11 cellular contexts compared by ENCODE assay signal in the genomic region with DNA sequence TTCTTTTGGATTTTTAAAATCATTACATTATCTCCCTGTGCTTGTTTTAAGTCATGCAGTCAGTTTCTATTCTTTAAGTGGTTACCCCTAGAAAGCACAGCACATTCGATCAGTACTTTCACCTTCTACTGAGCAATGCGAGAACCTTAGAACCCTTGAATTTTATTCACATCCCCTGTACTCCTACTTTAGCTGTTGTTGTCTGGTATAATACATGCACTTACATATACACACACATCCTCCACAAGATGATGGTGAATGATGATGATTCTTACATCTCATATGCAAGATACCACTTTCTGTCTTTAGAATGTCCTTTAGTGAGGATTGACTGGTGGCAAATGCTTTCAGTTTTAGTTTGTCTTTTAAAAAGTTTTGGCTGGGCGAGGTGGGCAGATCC. TPM values are rescaled to one million over a fixed set of nuclear protein-coding genes. Genes with fewer than 3 reads are reported as not detected.
A peak's percentile ranks its signal among the peaks of the same experiment; 100 is the strongest.
DNase-seq lines count a peak whose midpoint lies in the region; ATAC-seq, FAIRE-seq and TF ChIP-seq lines count a peak whose summit lies in the region.
"Had no signal": no experiment of that assay in that cellular context is flagged by ENCODE, and none has a peak within 500 bp of the region (broad histone marks: within the 10 kb centered on the region; RNA-seq: fewer than 3 reads in every experiment).

No MANE protein-coding gene starts in this region.

- peaks cover 4% of the 10 kb centered on the region for H3K36me3 Mint-ChIP-seq in dendritic cell treated with granulocyte-macrophage colony-stimulating factor and Interleukin-4, amounts not matched to agents 40 ng/mL and 50 ng/mL, for 4 days (ENCODE audit: low read depth)

- H3K27ac Mint-ChIP-seq in dendritic cell treated with granulocyte-macrophage colony-stimulating factor and Interleukin-4, amounts not matched to agents 40 ng/mL and 50 ng/mL, for 4 days: peak overlapping the region; percentile 51

- no peaks in the 10 kb centered on the region for H3K9me3 Mint-ChIP-seq in dendritic cell treated with granulocyte-macrophage colony-stimulating factor and Interleukin-4, amounts not matched to agents 40 ng/mL and 50 ng/mL, for 4 days

- DNase-seq in RCC 7860 (ENCODE audit: low spot score): no peak
- DNase-seq in A172 (ENCODE audit: low spot score): no peak
- DNase-seq: adrenal gland; stimulated activated CD4-positive, alpha-beta T cell treated with anti-CD3 and anti-CD28 coated beads, Interleukin-1b, Interleukin-23, amount 100 ng/mL, for 48 hours had no signal

- no peak overlapping the region for H3K4me3 Mint-ChIP-seq in dendritic cell treated with granulocyte-macrophage colony-stimulating factor and Interleukin-4, amounts not matched to agents 40 ng/mL and 50 ng/mL, for 4 days

- H3K27me3 Mint-ChIP-seq in dendritic cell treated with granulocyte-macrophage colony-stimulating factor and Interleukin-4, amounts not matched to agents 40 ng/mL and 50 ng/mL, for 4 days: no peaks in the 10 kb centered on the region

- H3K4me1 Mint-ChIP-seq in dendritic cell treated with granulocyte-macrophage colony-stimulating factor and Interleukin-4, amounts not matched to agents 40 ng/mL and 50 ng/mL, for 4 days (ENCODE audit: low read depth): peaks cover 13% of the 10 kb centered on the region

- no peak for TF ChIP-seq POLR2A in GM18505 (IDR thresholded peaks at IDR 0.05; ENCODE audit: borderline replicate concordance, extremely low read depth, insufficient read depth, insufficient read length)

- FAIRE-seq in RCC 7860 (lab: Jason Lieb, UNC): no peak

- ATAC-seq in GM18505 (IDR thresholded peaks at IDR 0.05; ENCODE audit: unreplicated experiment) (peak; percentile 40), GM21381 (IDR thresholded peaks at IDR 0.05; ENCODE audit: unreplicated experiment) (peak; percentile 67), HG03342 (IDR thresholded peaks at IDR 0.05; ENCODE audit: unreplicated experiment) (peak; percentile 54), GM21515 (IDR thresholded peaks at IDR 0.05; ENCODE audit: unreplicated experiment) (no peak), HG02759 (IDR thresholded peaks at IDR 0.05; ENCODE audit: unreplicated experiment) (no peak)
- ATAC-seq: SK-N-SH treated with all-trans-retinoic acid at 6 μM for 48 hours had no signal

- intact Hi-C loops in dendritic cell treated with granulocyte-macrophage colony-stimulating factor and Interleukin-4, amounts not matched to agents 40 ng/mL and 50 ng/mL, for 4 days (cut with micrococcal nuclease): no loop called here

RNA-seq across cellular contexts. Expression of gene CDC40, which starts 5.7 kb away (rescaled TPM):
- total RNA-seq in A172 (2014; rRNA removed; shearing (Covaris generic)): 18.5 and 19.3 TPM in 2 replicates

RNA-seq across cellular contexts. Expression of gene WASF1, which starts 6.4 kb away (rescaled TPM):
- 13.2 and 15.7 TPM in 2 replicates for total RNA-seq in A172 (2014; rRNA removed; shearing (Covaris generic))

Comparison
In these comparisons a context has a peak if more than half of its experiments do, and no peak if none do; other contexts are left out.
1. ATAC-seq: peak in GM18505 (single experiment), GM21381 (single experiment) and HG03342 (single experiment); none in GM21515 (single experiment) and HG02759 (single experiment).